In the genomic region with DNA sequence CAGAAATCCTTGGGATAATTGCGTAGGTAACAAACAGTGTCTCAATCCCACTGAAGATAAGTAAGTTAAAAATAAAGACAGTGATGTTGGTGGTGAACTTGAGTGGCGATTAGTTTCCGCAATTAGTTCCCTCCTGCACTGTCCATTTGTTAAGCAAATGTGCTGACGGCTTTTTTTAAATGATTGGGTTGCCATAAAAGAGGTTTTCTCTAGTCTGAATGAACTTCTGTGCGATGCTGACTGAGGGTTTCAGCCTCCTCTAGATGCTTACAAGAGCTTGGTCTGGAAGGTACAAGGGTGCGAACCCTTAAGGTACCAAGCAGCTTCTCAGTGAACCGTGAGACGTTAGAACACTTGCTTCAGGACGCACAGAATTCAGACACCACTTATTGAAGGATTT, we compare ENCODE assay signal across 8 cellular contexts. TPM values are rescaled to one million over a fixed set of nuclear protein-coding genes. Genes with fewer than 3 reads are reported as not detected.
DNase-seq lines count a peak whose midpoint lies in the region; ATAC-seq and TF ChIP-seq lines count a peak whose summit lies in the region.

No MANE protein-coding gene starts in this region.

- H3K36me3 ChIP-seq in MG63, result no peaks in the 10 kb centered on the region

- TF ChIP-seq CTCF in GM10266 (IDR thresholded peaks at IDR 0.05; ENCODE audit: control insufficient read depth, insufficient read depth, low read depth, missing control alignments) (no peak), osteocyte (IDR thresholded peaks at IDR 0.05) (no peak)

- DNase-seq in GM10266 (ENCODE audit: extremely low spot score) (peak; percentile 17), MG63 (no peak), osteocyte (ENCODE audit: extremely low spot score, unreplicated experiment) (no peak), SIG-M5 treated with dmso at 0.1 percent for 504 hours (lab: John Stamatoyannopoulos, UW; ENCODE audit: unreplicated experiment) (no peak), kidney glomerular epithelial cell (lab: John Stamatoyannopoulos, UW) (no peak)
- no peak for DNase-seq in effector memory CD8-positive, alpha-beta T cell
- DNase-seq in stimulated activated CD4-positive, alpha-beta T cell treated with anti-CD3 and anti-CD28 coated beads, Interleukin-2, amount 100 ng/mL, for 48 hours, result no peak

- H3K4me3 Mint-ChIP-seq in effector memory CD8-positive, alpha-beta T cell, result peak overlapping the region; percentile 86 to 90
- peak overlapping the region; percentile 63 for H3K4me3 Mint-ChIP-seq in osteocyte (ENCODE audit: unreplicated experiment)

- H3K9me3 Mint-ChIP-seq in effector memory CD8-positive, alpha-beta T cell, result no peaks in the 10 kb centered on the region
- no peaks in the 10 kb centered on the region for H3K9me3 Mint-ChIP-seq in osteocyte (ENCODE audit: unreplicated experiment)

- ATAC-seq in effector memory CD8-positive, alpha-beta T cell (replicated peaks), result no peak
- no peak for ATAC-seq in HG03139 (IDR thresholded peaks at IDR 0.05; ENCODE audit: unreplicated experiment)

- H3K27ac Mint-ChIP-seq in effector memory CD8-positive, alpha-beta T cell, result peak overlapping the region; percentile 97
- H3K27ac Mint-ChIP-seq in osteocyte (ENCODE audit: unreplicated experiment), result no peak overlapping the region

- H3K27me3 ChIP-seq in MG63, result no peaks in the 10 kb centered on the region

- no peaks in the 10 kb centered on the region for H3K27me3 Mint-ChIP-seq in effector memory CD8-positive, alpha-beta T cell
- peaks cover 29% of the 10 kb centered on the region for H3K27me3 Mint-ChIP-seq in osteocyte (ENCODE audit: unreplicated experiment)

- peaks cover 52 to 64% of the 10 kb centered on the region in 2 donors for H3K4me1 Mint-ChIP-seq in effector memory CD8-positive, alpha-beta T cell (ENCODE audit: low read depth in 2 of 2)
- H3K4me1 Mint-ChIP-seq in osteocyte (ENCODE audit: unreplicated experiment), result peaks cover 10% of the 10 kb centered on the region

- peak overlapping the region; percentile 63 for H3K4me3 ChIP-seq in MG63

- peaks cover 24% of the 10 kb centered on the region for H3K36me3 Mint-ChIP-seq in effector memory CD8-positive, alpha-beta T cell (ENCODE audit: insufficient read depth)
- no peaks in the 10 kb centered on the region for H3K36me3 Mint-ChIP-seq in osteocyte (ENCODE audit: unreplicated experiment)

- H3K9me3 ChIP-seq in MG63, result no peaks in the 10 kb centered on the region

RNA-seq across cellular contexts. Expression of gene MCTP2, which starts 0.7 kb away (rescaled TPM):
- total RNA-seq in MG63 (2014; rRNA removed; shearing (Covaris generic); ENCODE audit: low replicate concordance), result 2.6 and 10.1 TPM in 2 replicates
- 0.26 and 0.32 TPM in 2 replicates for total RNA-seq in osteocyte
